ENCODE assay signal across 33 cellular contexts in genomic region chr1:37265156-37265555, GRCh38.
"Had no signal": no experiment of that assay in that cellular context is flagged by ENCODE, and none has a peak within 500 bp of the region (broad histone marks: within the 10 kb centered on the region; RNA-seq: fewer than 3 reads in every experiment).

No MANE protein-coding gene starts in this region.

- DNase-seq: activated B cell treated with CpG ODN at 0.5 μM for 24 hours; activated CD4-positive, alpha-beta T cell treated with anti-CD3 and anti-CD28 coated beads for 48 hours; activated CD4-positive, alpha-beta T cell treated with anti-CD3 and anti-CD28 coated beads, Interleukin-2, amount 50 U/mL, for 1 hour; activated CD4-positive, alpha-beta T cell treated with anti-CD3 and anti-CD28 coated beads, Interleukin-2, amount 50 U/mL, for 48 hours; activated CD8-positive, alpha-beta memory T cell treated with anti-CD3 and anti-CD28 coated beads, Interleukin-2, amount 10 ng/mL, durations not matched to agents 7 days and 5 days; activated CD8-positive, alpha-beta memory T cell treated with anti-CD3 and anti-CD28 coated beads, Interleukin-2, amount 50 U/mL, for 4 hours; activated CD8-positive, alpha-beta T cell treated with anti-CD3 and anti-CD28 coated beads for 36 hours; activated gamma-delta T cell; activated naive CD4-positive, alpha-beta T cell; activated naive CD4-positive, alpha-beta T cell treated with anti-CD3 and anti-CD28 coated beads, Interleukin-2, amount 10 ng/mL, durations not matched to agents 7 days and 5 days; activated naive CD8-positive, alpha-beta T cell treated with anti-CD3 and anti-CD28 coated beads, Interleukin-2, amount 10 ng/mL, durations not matched to agents 7 days and 5 days; activated T-cell treated with anti-CD3 and anti-CD28 coated beads, Interleukin-2, amount 50 U/mL, for 1 hour; activated T-cell treated with anti-CD3 and anti-CD28 coated beads, Interleukin-2, amount 50 U/mL, for 48 hours; brain microvascular endothelial cell; cortex of kidney; dermis blood vessel endothelial cell; effector CD4-positive, alpha-beta T cell; effector memory CD8-positive, alpha-beta T cell; erythroblast; foreskin keratinocyte; gastrocnemius medialis; glutamatergic neuron; heart left ventricle; T-helper 1 cell; T-helper 17 cell; T1000; WERI-Rb-1 had no signal

- H3K9me3 ChIP-seq: gastrocnemius medialis, heart left ventricle had no signal

- H3K4me1 ChIP-seq: esophagus muscularis mucosa, foreskin keratinocyte, gastrocnemius medialis, heart left ventricle had no signal

- H3K36me3 ChIP-seq: brain microvascular endothelial cell, esophagus muscularis mucosa, gastrocnemius medialis, heart left ventricle, WERI-Rb-1 had no signal

- ATAC-seq: activated CD4-positive, CD25-positive, alpha-beta regulatory T cell treated with anti-CD3 and anti-CD28 coated beads, Interleukin-2, amount 50 U/mL, for 24 hours; activated CD8-positive, alpha-beta memory T cell treated with anti-CD3 and anti-CD28 coated beads, Interleukin-2, amount 10 ng/mL, durations not matched to agents 7 days and 5 days; activated CD8-positive, alpha-beta T cell treated with anti-CD3 and anti-CD28 coated beads for 36 hours; activated naive CD4-positive, alpha-beta T cell treated with anti-CD3 and anti-CD28 coated beads, Interleukin-2, amount 50 U/mL, for 72 hours; effector memory CD8-positive, alpha-beta T cell; foreskin keratinocyte; gastrocnemius medialis; heart left ventricle; T-helper 17 cell had no signal

- H3K27ac ChIP-seq: brain microvascular endothelial cell, esophagus muscularis mucosa, foreskin keratinocyte, gastrocnemius medialis, heart left ventricle, WERI-Rb-1 had no signal

- H3K4me3 ChIP-seq: esophagus muscularis mucosa, gastrocnemius medialis, heart left ventricle had no signal

- FAIRE-seq: astrocyte, bronchial epithelial cell, colon had no signal

- H3K27me3 ChIP-seq: brain microvascular endothelial cell, foreskin keratinocyte had no signal
